ENCODE assay signal across 8 cellular contexts in genomic region chr12:67826946-67827719, GRCh38.
DNase-seq lines count a peak whose midpoint lies in the region; ATAC-seq and TF ChIP-seq lines count a peak whose summit lies in the region.

No MANE protein-coding gene starts in this region.

- H3K4me1 Mint-ChIP-seq in brain = peaks cover 47% of the 10 kb centered on the region

- H3K4me3 ChIP-seq in stomach smooth muscle (ENCODE audit: low read length in 2 of 2) = peak overlapping the region; percentile 53 to 65

- H3K4me3 Mint-ChIP-seq in brain = peak overlapping the region in 4 of 5 experiments; percentile 62 to 78 (median 66)

- H3K9ac ChIP-seq in stomach smooth muscle (ENCODE audit: low read length in 2 of 2) = peak overlapping the region; percentile 63 to 76

- no peaks in the 10 kb centered on the region for H3K36me3 Mint-ChIP-seq in brain

- DNase-seq in HT1080 (ENCODE audit: low read depth) = peak; percentile 57
- peak; percentile 56 for DNase-seq in kidney glomerular epithelial cell (lab: John Stamatoyannopoulos, UW)
- no peak for DNase-seq in NOMO-1 (lab: John Stamatoyannopoulos, UW; ENCODE audit: unreplicated experiment in 2 of 2)
- no peak for DNase-seq in SIG-M5 (lab: John Stamatoyannopoulos, UW)
- DNase-seq in hepatic stellate cell (ENCODE audit: low spot score) = no peak

- no peaks in the 10 kb centered on the region for H3K27me3 ChIP-seq in stomach smooth muscle (ENCODE audit: control insufficient read depth in 1 of 2, insufficient read depth in 2 of 2, low read length in 2 of 2)

- H3K36me3 ChIP-seq in stomach smooth muscle (ENCODE audit: control insufficient read depth in 2 of 2, insufficient read depth in 2 of 2, low read length in 2 of 2) = no peaks in the 10 kb centered on the region

- no peak for ATAC-seq in GM19397 (IDR thresholded peaks at IDR 0.05; ENCODE audit: unreplicated experiment)

- TF ChIP-seq CTCF in brain (conservative IDR thresholded peaks at IDR 0.05) = no peak

- peak overlapping the region; percentile 3 to 96 (median 88) for H3K27ac Mint-ChIP-seq in brain

- H3K27me3 Mint-ChIP-seq in brain = no peaks in the 10 kb centered on the region

- H3K9me3 ChIP-seq in stomach smooth muscle (ENCODE audit: control insufficient read depth in 2 of 2, low read length in 2 of 2) = no peaks in the 10 kb centered on the region

- no peaks in the 10 kb centered on the region for H3K9me3 Mint-ChIP-seq in brain

- H3K4me1 ChIP-seq in stomach smooth muscle (ENCODE audit: control insufficient read depth, insufficient read depth, low read length) = peaks cover 5% of the 10 kb centered on the region

- peak overlapping the region; percentile 85 for H3K27ac ChIP-seq in stomach smooth muscle (ENCODE audit: low read length)

Comparison
In these comparisons a context has a peak if more than half of its experiments do, and no peak if none do; other contexts are left out.
1. DNase-seq: peak in HT1080 (single experiment) and kidney glomerular epithelial cell (single experiment); none in NOMO-1 (0 of 2), SIG-M5 (single experiment) and hepatic stellate cell (single experiment).